ENCODE assay signal across 1 cellular context in the genomic region with DNA sequence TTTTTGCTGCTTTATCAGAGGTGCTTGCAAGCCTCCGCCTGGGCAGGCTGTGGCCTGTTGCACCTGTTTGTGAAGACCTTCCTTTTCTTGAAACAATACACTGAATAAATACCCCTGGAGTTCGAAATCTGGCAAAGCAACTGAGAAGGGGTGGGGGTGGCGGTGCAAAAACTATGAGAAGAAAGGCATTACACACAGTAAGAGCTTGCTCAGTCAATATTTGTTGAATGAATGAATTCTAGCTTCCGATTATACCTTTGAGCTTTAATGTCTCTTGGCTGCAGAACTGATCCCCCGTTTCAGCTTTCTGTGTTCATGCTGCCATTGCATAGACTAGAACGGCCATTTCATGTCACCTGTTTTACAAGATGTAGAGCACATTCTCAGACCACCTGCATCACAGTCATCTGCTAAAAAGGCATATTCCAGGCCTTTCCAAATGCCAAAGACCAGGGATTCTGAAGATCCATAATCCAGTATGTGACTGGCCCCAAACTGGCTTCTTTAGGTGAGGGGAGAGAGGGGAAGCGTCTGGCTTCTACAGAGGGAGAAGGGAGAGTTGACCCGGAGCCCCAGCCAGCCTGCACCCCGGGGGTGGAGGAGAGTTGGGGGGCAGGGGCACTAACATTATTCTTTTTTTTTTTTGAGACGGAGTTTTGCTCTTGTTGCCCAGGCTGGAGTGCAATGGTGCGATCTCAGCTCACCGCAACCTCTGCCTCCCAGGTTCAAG.
TF ChIP-seq lines count a peak whose summit lies in the region.

No MANE protein-coding gene starts in this region.

TF ChIP-seq in HepG2, 621 proteins besides CTCF, POLR2A, EP300 and RAD21 (continued from another document and continues in another):
- TF ChIP-seq, protein P1, sequence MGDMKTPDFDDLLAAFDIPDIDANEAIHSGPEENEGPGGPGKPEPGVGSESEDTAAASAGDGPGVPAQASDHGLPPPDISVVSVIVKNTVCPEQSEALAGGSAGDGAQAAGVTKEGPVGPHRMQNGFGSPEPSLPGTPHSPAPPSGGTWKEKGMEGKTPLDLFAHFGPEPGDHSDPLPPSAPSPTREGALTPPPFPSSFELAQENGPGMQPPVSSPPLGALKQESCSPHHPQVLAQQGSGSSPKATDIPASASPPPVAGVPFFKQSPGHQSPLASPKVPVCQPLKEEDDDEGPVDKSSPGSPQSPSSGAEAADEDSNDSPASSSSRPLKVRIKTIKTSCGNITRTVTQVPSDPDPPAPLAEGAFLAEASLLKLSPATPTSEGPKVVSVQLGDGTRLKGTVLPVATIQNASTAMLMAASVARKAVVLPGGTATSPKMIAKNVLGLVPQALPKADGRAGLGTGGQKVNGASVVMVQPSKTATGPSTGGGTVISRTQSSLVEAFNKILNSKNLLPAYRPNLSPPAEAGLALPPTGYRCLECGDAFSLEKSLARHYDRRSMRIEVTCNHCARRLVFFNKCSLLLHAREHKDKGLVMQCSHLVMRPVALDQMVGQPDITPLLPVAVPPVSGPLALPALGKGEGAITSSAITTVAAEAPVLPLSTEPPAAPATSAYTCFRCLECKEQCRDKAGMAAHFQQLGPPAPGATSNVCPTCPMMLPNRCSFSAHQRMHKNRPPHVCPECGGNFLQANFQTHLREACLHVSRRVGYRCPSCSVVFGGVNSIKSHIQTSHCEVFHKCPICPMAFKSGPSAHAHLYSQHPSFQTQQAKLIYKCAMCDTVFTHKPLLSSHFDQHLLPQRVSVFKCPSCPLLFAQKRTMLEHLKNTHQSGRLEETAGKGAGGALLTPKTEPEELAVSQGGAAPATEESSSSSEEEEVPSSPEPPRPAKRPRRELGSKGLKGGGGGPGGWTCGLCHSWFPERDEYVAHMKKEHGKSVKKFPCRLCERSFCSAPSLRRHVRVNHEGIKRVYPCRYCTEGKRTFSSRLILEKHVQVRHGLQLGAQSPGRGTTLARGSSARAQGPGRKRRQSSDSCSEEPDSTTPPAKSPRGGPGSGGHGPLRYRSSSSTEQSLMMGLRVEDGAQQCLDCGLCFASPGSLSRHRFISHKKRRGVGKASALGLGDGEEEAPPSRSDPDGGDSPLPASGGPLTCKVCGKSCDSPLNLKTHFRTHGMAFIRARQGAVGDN (CRISPR knock-in tag; IDR thresholded peaks at IDR 0.05), result peak; percentile 49
- TF ChIP-seq KLF9 (CRISPR knock-in tag; IDR thresholded peaks at IDR 0.05; ENCODE audit: low read depth) (no peak), ZNF101 (CRISPR knock-in tag; IDR thresholded peaks at IDR 0.05; ENCODE audit: borderline replicate concordance, low read depth) (no peak), HNRNPK (IDR thresholded peaks at IDR 0.05; ENCODE audit: low read depth, low read length, poor library complexity, severe bottlenecking) (no peak), SALL1 (CRISPR knock-in tag; IDR thresholded peaks at IDR 0.05) (peak; percentile 78), RARG (CRISPR knock-in tag; IDR thresholded peaks at IDR 0.05; ENCODE audit: low read depth) (no peak), ZNF367 (CRISPR knock-in tag; IDR thresholded peaks at IDR 0.05; ENCODE audit: borderline replicate concordance) (no peak), ZNF883 (CRISPR knock-in tag; IDR thresholded peaks at IDR 0.05; ENCODE audit: not compliant biosample characterization) (no peak), ZBTB20 (CRISPR knock-in tag; IDR thresholded peaks at IDR 0.05; ENCODE audit: borderline replicate concordance, low read depth) (peak; percentile 36; the same call in 1 of the 2 replicates), PRPF4 (IDR thresholded peaks at IDR 0.05; ENCODE audit: low read depth, low read length, poor library complexity, severe bottlenecking) (no peak), HOXA5 (CRISPR knock-in tag; IDR thresholded peaks at IDR 0.05) (no peak), ZNF33A (CRISPR knock-in tag; IDR thresholded peaks at IDR 0.05; ENCODE audit: borderline replicate concordance) (no peak), MAFK (conservative IDR thresholded peaks at IDR 0.05 in 1 of 2, IDR thresholded peaks at IDR 0.05 in 1 of 2; ENCODE audit: low read length in 2 of 2) (no peak), PHF5A (CRISPR knock-in tag; IDR thresholded peaks at IDR 0.05; ENCODE audit: low read depth, unreplicated experiment) (no peak), ATF7-NPFF (CRISPR knock-in tag; IDR thresholded peaks at IDR 0.05; ENCODE audit: low read depth) (no peak), CHCHD3 (CRISPR knock-in tag; IDR thresholded peaks at IDR 0.05) (no peak), MED13 (CRISPR knock-in tag; IDR thresholded peaks at IDR 0.05) (peak; percentile 92; the same call in 1 of the 2 replicates), SALL2 (CRISPR knock-in tag; IDR thresholded peaks at IDR 0.05) (no peak), RBAK (CRISPR knock-in tag; IDR thresholded peaks at IDR 0.05) (no peak), HDAC1 (CRISPR knock-in tag; IDR thresholded peaks at IDR 0.05) (peak; percentile 33; the same call in 1 of the 2 replicates), ZNF841 (CRISPR knock-in tag; IDR thresholded peaks at IDR 0.05; ENCODE audit: borderline replicate concordance) (no peak), KMT2B (CRISPR knock-in tag; IDR thresholded peaks at IDR 0.05) (no peak), FOXJ3 (CRISPR knock-in tag; IDR thresholded peaks at IDR 0.05; ENCODE audit: borderline replicate concordance) (peak; percentile 61; the same call in 1 of the 2 replicates), ZNF160 (CRISPR knock-in tag; IDR thresholded peaks at IDR 0.05) (no peak), MIER3 (CRISPR knock-in tag; IDR thresholded peaks at IDR 0.05; ENCODE audit: borderline replicate concordance) (peak; percentile 62; the same call in 1 of the 2 replicates), HHEX (CRISPR knock-in tag; IDR thresholded peaks at IDR 0.05) (no peak), YEATS2 (CRISPR knock-in tag; IDR thresholded peaks at IDR 0.05; ENCODE audit: borderline replicate concordance) (no peak), HNF4A (CRISPR knock-in tag; IDR thresholded peaks at IDR 0.05) (peak; percentile 65), NFE2L1 (CRISPR knock-in tag; IDR thresholded peaks at IDR 0.05; ENCODE audit: borderline replicate concordance) (no peak), NPAS2 (CRISPR knock-in tag; IDR thresholded peaks at IDR 0.05; ENCODE audit: borderline replicate concordance) (no peak), TP53 (CRISPR knock-in tag; conservative IDR thresholded peaks at IDR 0.05) (no peak), KAT7 (CRISPR knock-in tag; IDR thresholded peaks at IDR 0.05; ENCODE audit: borderline replicate concordance) (no peak; the same call in 1 of the 2 replicates), ZBTB3 (CRISPR knock-in tag; IDR thresholded peaks at IDR 0.05; ENCODE audit: borderline replicate concordance, low read depth) (no peak), IKZF1 (IDR thresholded peaks at IDR 0.05) (no peak), ZNF124 (CRISPR knock-in tag; IDR thresholded peaks at IDR 0.05) (0 out of 2 replicates have a peak, but pooled peaks have one; percentile 42), ZSCAN30 (CRISPR knock-in tag; IDR thresholded peaks at IDR 0.05) (no peak), KLF12 (CRISPR knock-in tag; IDR thresholded peaks at IDR 0.05; ENCODE audit: borderline replicate concordance) (no peak)
- TF ChIP-seq, protein P2, sequence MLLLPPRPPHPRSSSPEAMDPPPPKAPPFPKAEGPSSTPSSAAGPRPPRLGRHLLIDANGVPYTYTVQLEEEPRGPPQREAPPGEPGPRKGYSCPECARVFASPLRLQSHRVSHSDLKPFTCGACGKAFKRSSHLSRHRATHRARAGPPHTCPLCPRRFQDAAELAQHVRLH (CRISPR knock-in tag; IDR thresholded peaks at IDR 0.05; ENCODE audit: borderline replicate concordance, low read depth), result no peak
- TF ChIP-seq, protein P3, sequence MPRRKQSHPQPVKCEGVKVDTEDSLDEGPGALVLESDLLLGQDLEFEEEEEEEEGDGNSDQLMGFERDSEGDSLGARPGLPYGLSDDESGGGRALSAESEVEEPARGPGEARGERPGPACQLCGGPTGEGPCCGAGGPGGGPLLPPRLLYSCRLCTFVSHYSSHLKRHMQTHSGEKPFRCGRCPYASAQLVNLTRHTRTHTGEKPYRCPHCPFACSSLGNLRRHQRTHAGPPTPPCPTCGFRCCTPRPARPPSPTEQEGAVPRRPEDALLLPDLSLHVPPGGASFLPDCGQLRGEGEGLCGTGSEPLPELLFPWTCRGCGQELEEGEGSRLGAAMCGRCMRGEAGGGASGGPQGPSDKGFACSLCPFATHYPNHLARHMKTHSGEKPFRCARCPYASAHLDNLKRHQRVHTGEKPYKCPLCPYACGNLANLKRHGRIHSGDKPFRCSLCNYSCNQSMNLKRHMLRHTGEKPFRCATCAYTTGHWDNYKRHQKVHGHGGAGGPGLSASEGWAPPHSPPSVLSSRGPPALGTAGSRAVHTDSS (CRISPR knock-in tag; conservative IDR thresholded peaks at IDR 0.05), result no peak
- TF ChIP-seq, protein P4, sequence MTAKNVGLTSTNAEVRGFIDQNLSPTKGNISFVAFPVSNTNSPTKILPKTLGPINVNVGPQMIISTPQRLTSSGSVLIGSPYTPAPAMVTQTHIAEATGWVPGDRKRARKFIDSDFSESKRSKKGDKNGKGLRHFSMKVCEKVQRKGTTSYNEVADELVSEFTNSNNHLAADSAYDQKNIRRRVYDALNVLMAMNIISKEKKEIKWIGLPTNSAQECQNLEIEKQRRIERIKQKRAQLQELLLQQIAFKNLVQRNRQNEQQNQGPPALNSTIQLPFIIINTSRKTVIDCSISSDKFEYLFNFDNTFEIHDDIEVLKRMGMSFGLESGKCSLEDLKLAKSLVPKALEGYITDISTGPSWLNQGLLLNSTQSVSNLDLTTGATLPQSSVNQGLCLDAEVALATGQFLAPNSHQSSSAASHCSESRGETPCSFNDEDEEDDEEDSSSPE (CRISPR knock-in tag; IDR thresholded peaks at IDR 0.05), result no peak
- TF ChIP-seq, protein P5, sequence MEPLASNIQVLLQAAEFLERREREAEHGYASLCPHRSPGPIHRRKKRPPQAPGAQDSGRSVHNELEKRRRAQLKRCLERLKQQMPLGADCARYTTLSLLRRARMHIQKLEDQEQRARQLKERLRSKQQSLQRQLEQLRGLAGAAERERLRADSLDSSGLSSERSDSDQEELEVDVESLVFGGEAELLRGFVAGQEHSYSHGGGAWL (CRISPR knock-in tag; IDR thresholded peaks at IDR 0.05), result no peak
- TF ChIP-seq, protein P6, sequence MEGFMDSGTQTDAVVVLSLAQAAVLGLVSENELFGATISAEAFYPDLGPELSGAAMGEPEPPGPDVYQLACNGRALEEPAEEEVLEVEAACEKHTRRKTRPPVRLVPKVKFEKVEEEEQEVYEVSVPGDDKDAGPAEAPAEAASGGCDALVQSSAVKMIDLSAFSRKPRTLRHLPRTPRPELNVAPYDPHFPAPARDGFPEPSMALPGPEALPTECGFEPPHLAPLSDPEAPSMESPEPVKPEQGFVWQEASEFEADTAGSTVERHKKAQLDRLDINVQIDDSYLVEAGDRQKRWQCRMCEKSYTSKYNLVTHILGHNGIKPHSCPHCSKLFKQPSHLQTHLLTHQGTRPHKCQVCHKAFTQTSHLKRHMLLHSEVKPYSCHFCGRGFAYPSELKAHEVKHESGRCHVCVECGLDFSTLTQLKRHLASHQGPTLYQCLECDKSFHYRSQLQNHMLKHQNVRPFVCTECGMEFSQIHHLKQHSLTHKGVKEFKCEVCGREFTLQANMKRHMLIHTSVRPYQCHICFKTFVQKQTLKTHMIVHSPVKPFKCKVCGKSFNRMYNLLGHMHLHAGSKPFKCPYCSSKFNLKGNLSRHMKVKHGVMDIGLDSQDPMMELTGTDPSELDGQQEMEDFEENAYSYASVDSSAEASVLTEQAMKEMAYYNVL (CRISPR knock-in tag; IDR thresholded peaks at IDR 0.05; ENCODE audit: borderline replicate concordance), result peak; percentile 98
- TF ChIP-seq, protein P7, sequence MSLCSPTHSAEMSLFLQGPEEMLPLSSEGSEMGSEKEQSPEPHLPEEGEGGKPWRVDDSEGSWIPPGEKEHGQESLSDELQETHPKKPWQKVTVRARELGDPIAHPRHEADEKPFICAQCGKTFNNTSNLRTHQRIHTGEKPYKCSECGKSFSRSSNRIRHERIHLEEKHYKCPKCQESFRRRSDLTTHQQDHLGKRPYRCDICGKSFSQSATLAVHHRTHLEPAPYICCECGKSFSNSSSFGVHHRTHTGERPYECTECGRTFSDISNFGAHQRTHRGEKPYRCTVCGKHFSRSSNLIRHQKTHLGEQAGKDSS (CRISPR knock-in tag; IDR thresholded peaks at IDR 0.05; ENCODE audit: borderline replicate concordance, low read depth), result no peak
- TF ChIP-seq, protein P8, sequence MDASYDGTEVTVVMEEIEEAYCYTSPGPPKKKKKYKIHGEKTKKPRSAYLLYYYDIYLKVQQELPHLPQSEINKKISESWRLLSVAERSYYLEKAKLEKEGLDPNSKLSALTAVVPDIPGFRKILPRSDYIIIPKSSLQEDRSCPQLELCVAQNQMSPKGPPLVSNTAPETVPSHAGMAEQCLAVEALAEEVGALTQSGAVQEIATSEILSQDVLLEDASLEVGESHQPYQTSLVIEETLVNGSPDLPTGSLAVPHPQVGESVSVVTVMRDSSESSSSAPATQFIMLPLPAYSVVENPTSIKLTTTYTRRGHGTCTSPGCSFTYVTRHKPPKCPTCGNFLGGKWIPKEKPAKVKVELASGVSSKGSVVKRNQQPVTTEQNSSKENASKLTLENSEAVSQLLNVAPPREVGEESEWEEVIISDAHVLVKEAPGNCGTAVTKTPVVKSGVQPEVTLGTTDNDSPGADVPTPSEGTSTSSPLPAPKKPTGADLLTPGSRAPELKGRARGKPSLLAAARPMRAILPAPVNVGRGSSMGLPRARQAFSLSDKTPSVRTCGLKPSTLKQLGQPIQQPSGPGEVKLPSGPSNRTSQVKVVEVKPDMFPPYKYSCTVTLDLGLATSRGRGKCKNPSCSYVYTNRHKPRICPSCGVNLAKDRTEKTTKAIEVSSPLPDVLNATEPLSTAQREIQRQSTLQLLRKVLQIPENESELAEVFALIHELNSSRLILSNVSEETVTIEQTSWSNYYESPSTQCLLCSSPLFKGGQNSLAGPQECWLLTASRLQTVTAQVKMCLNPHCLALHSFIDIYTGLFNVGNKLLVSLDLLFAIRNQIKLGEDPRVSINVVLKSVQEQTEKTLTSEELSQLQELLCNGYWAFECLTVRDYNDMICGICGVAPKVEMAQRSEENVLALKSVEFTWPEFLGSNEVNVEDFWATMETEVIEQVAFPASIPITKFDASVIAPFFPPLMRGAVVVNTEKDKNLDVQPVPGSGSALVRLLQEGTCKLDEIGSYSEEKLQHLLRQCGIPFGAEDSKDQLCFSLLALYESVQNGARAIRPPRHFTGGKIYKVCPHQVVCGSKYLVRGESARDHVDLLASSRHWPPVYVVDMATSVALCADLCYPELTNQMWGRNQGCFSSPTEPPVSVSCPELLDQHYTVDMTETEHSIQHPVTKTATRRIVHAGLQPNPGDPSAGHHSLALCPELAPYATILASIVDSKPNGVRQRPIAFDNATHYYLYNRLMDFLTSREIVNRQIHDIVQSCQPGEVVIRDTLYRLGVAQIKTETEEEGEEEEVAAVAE (CRISPR knock-in tag; IDR thresholded peaks at IDR 0.05; ENCODE audit: borderline replicate concordance), result 0 out of 2 replicates have a peak, but pooled peaks have one; percentile 63
- TF ChIP-seq, protein P9, sequence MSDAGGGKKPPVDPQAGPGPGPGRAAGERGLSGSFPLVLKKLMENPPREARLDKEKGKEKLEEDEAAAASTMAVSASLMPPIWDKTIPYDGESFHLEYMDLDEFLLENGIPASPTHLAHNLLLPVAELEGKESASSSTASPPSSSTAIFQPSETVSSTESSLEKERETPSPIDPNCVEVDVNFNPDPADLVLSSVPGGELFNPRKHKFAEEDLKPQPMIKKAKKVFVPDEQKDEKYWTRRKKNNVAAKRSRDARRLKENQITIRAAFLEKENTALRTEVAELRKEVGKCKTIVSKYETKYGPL (CRISPR knock-in tag; IDR thresholded peaks at IDR 0.05), result no peak
